9 cellular contexts compared by ENCODE assay signal in genomic region chr18:10559566-10560456, GRCh38. TPM values are rescaled to one million over a fixed set of nuclear protein-coding genes. Genes with fewer than 3 reads are reported as not detected.
DNase-seq lines count a peak whose midpoint lies in the region; ATAC-seq and TF ChIP-seq lines count a peak whose summit lies in the region.
"Had no signal": no experiment of that assay in that cellular context is flagged by ENCODE, and none has a peak within 500 bp of the region (broad histone marks: within the 10 kb centered on the region; RNA-seq: fewer than 3 reads in every experiment).

No MANE protein-coding gene starts in this region.

- CTCF ChIA-PET in OCI-LY7 (lab: Charles Lee; ENCODE audit: unreplicated experiment), result interaction anchor here (0.5 to 0.7 kb wide), 3 partner anchors 196 to 715 kb away, joined by 3 to 29 read pairs (median 3); no protein-coding TSS in a partner anchor

- H3K9me2 ChIP-seq in OCI-LY7 (ENCODE audit: insufficient read depth, low read length), result no peaks in the 10 kb centered on the region

- POLR2A ChIA-PET in OCI-LY7 (lab: Charles Lee), result interaction anchor here (1.0 to 1.3 kb wide), 3 partner anchors 38 to 63 kb away, joined by 3 read pairs; no protein-coding TSS in a partner anchor

- intact Hi-C loops in OCI-LY7 (cut with micrococcal nuclease; ENCODE audit: unreplicated experiment), result loop anchor here (5.0 to 10.0 kb wide), 4 partner anchors 122 to 592 kb away; no protein-coding TSS in a partner anchor
- intact Hi-C loops in gastrocnemius medialis (cut with DNase I; ENCODE audit: low total_unique reads), result loop anchor here (2.0 to 5.0 kb wide), 2 partner anchors 589 to 992 kb away; partner anchors contain the start of gene PIEZO2

- no peak overlapping the region for H2AFZ ChIP-seq in OCI-LY7 (ENCODE audit: low read length)

- H3K36me3 ChIP-seq in OCI-LY7 (ENCODE audit: insufficient read depth, low read length) (peaks cover 32% of the 10 kb centered on the region), gastrocnemius medialis (peaks cover 0 to 24% of the 10 kb centered on the region in 2 donors)

- no peak for TF ChIP-seq POLR2A in gastrocnemius medialis (IDR thresholded peaks at IDR 0.05)

- H3K27me3 ChIP-seq in gastrocnemius medialis, result no peaks in the 10 kb centered on the region

- H3K9me3 ChIP-seq in OCI-LY7 (ENCODE audit: low read length), result no peaks in the 10 kb centered on the region
- no peaks in the 10 kb centered on the region for H3K9me3 ChIP-seq in gastrocnemius medialis

- in situ Hi-C loops in gastrocnemius medialis (cut with MboI; ENCODE audit: low sequenced_read_pairs in 4 of 4), result loop anchor here (10.0 to 25.0 kb wide), 4 partner anchors 595 to 1002 kb away; no protein-coding TSS in a partner anchor

- H3K4me1 ChIP-seq in OCI-LY7 (ENCODE audit: insufficient read depth, low read length, poor library complexity, severe bottlenecking), result peaks cover 11% of the 10 kb centered on the region
- peaks cover 3 to 7% of the 10 kb centered on the region in 2 donors for H3K4me1 ChIP-seq in gastrocnemius medialis

- H3K4me3 ChIP-seq in OCI-LY7 (ENCODE audit: low read depth, low read length, poor library complexity, severe bottlenecking) (no peak overlapping the region), gastrocnemius medialis (peak overlapping the region; percentile 2 to 50 (median 11))

- DNase-seq in DMS53 (lab: John Stamatoyannopoulos, UW) (peak; percentile 78), OCI-LY7 (ENCODE audit: low spot score) (peak; percentile 38), germinal center (ENCODE audit: low spot score) (peak; percentile 36), gastrocnemius medialis (no peak), HPDE6-E6E7 (ENCODE audit: extremely low spot score) (no peak)
- no peak for DNase-seq in stimulated activated CD4-positive, alpha-beta T cell treated with anti-CD3 and anti-CD28 coated beads, Interleukin-2, amount 100 ng/mL, for 48 hours
- DNase-seq in activated CD4-positive, alpha-beta T cell treated with anti-CD3 and anti-CD28 coated beads for 4 hours, result no peak

- H3K79me2 ChIP-seq in OCI-LY7 (ENCODE audit: insufficient read depth, low read depth, low read length), result no peaks in the 10 kb centered on the region

- H4K20me1 ChIP-seq in OCI-LY7 (ENCODE audit: insufficient read depth, low read length), result no peaks in the 10 kb centered on the region

- H3K27ac ChIP-seq in OCI-LY7 (ENCODE audit: low read depth, low read length, poor library complexity, severe bottlenecking) (no peak overlapping the region), gastrocnemius medialis (no peak overlapping the region)
- H3K27ac ChIP-seq: epithelial cell of prostate had no signal

- peak overlapping the region; percentile 54; the same call in 1 of the 2 replicates for H3K4me2 ChIP-seq in OCI-LY7 (ENCODE audit: low read length)

- BruUV-seq in OCI-LY7 (replicated peaks; lab: Mats Ljungman, UMichigan), result no TSS peak

- ATAC-seq in GM21390 (IDR thresholded peaks at IDR 0.05; ENCODE audit: unreplicated experiment), result peak; percentile 42
- ATAC-seq in gastrocnemius medialis, result peak in 1 of 2 donors; percentile 7

- TF ChIP-seq CTCF in OCI-LY7 (conservative IDR thresholded peaks at IDR 0.05; ENCODE audit: low read length) (no peak), gastrocnemius medialis (IDR thresholded peaks at IDR 0.05 in 4 of 5, conservative IDR thresholded peaks at IDR 0.05 in 1 of 5) (no peak)

RNA-seq across cellular contexts. Expression of gene NAPG, which starts 34.0 kb away (rescaled TPM):
- 34.6 and 41.4 TPM in 2 replicates for total RNA-seq in OCI-LY7 (2014; rRNA removed; shearing (Covaris generic))
- total RNA-seq in OCI-LY7 (2022) (52.3 and 52.9 TPM in 2 replicates), gastrocnemius medialis (10 to 100 TPM; 13.8 to 29.6 (median 19.5) TPM)

Comparison
In these comparisons a context has a peak if more than half of its experiments do, and no peak if none do; other contexts are left out.
1. DNase-seq: peak in DMS53 (single experiment), OCI-LY7 (single experiment) and germinal center (single experiment); none in gastrocnemius medialis (0 of 2), stimulated activated CD4-positive, alpha-beta T cell treated with anti-CD3 and anti-CD28 coated beads, Interleukin-2, amount 100 ng/mL, for 48 hours (0 of 2), HPDE6-E6E7 (single experiment) and activated CD4-positive, alpha-beta T cell treated with anti-CD3 and anti-CD28 coated beads for 4 hours (0 of 2).